In genomic region chr2:223945755-223946154, GRCh38 we compare ENCODE assay signal across 8 cellular contexts. TPM values are rescaled to one million over a fixed set of nuclear protein-coding genes. Genes with fewer than 3 reads are reported as not detected.
DNase-seq lines count a peak whose midpoint lies in the region; ATAC-seq, FAIRE-seq and TF ChIP-seq lines count a peak whose summit lies in the region.

No MANE protein-coding gene starts in this region.

- in situ Hi-C loops in GM12878 (cut with MboI): no loop called here

- no peak for TF ChIP-seq CTCF in GM12878 (IDR thresholded peaks at IDR 0.05 in 2 of 3, conservative IDR thresholded peaks at IDR 0.05 in 1 of 3; ENCODE audit: control insufficient read depth in 2 of 3, extremely low read depth in 1 of 3, insufficient read depth in 1 of 3, low read depth in 3 of 3, low read length in 3 of 3)
- no peak for TF ChIP-seq CTCF in nephron (IDR thresholded peaks at IDR 0.05; ENCODE audit: unreplicated experiment in 3 of 3)

- peaks cover 27 to 63% (median 46%) of the 10 kb centered on the region in 4 donors for H3K4me1 Mint-ChIP-seq in CD4-positive, CD25-positive, alpha-beta regulatory T cell
- H3K4me1 Mint-ChIP-seq in nephron: peaks cover 42% of the 10 kb centered on the region

- peak overlapping the region; percentile 87 for H3K4me3 ChIP-seq in CD4-positive, CD25-positive, alpha-beta regulatory T cell (ENCODE audit: low read depth, low read length)
- H3K4me3 ChIP-seq in Jurkat, Clone E6-1 (ENCODE audit: low read length): peak overlapping the region; percentile 70
- H3K4me3 ChIP-seq in GM12878: peak overlapping the region; percentile 45; the same call in 1 of the 2 replicates

- peaks cover 3% of the 10 kb centered on the region for H3K36me3 Mint-ChIP-seq in CD4-positive, CD25-positive, alpha-beta regulatory T cell
- H3K36me3 Mint-ChIP-seq in nephron (ENCODE audit: low read depth): peaks cover 9% of the 10 kb centered on the region

- no peak for ATAC-seq in CD4-positive, CD25-positive, alpha-beta regulatory T cell (ENCODE audit: low read depth in 2 of 2)
- no peak for ATAC-seq in GM12878
- no peak for ATAC-seq in GM19035 (IDR thresholded peaks at IDR 0.05; ENCODE audit: unreplicated experiment)
- ATAC-seq in HG02870 (IDR thresholded peaks at IDR 0.05; ENCODE audit: unreplicated experiment): no peak

- POLR2A ChIA-PET in GM12878 (lab: Charles Lee): interaction anchor here (1.4 to 1.6 kb wide), 2 partner anchors 9 to 12 kb away, joined by 7 to 8 read pairs; partner anchors contain the start of gene MRPL44

- H3K27me3 Mint-ChIP-seq in CD4-positive, CD25-positive, alpha-beta regulatory T cell: peaks cover 5% of the 10 kb centered on the region
- H3K27me3 Mint-ChIP-seq in nephron (ENCODE audit: low read depth): no peaks in the 10 kb centered on the region

- WGBS in GM12878 (ENCODE audit: insufficient coverage, insufficient replicate concordance, low lambda C conversion rate, missing lambda C conversion rate): 34% methylated on average over 4 of the region's 4 CpGs

- H3K9ac ChIP-seq in GM12878 (ENCODE audit: control insufficient read depth, insufficient read depth, low read length): no peak overlapping the region; the same call in 1 of the 2 replicates

- no peaks in the 10 kb centered on the region for H4K20me1 ChIP-seq in GM12878 (ENCODE audit: control insufficient read depth, insufficient read depth)

- DNase-seq in CD4-positive, CD25-positive, alpha-beta regulatory T cell: no peak
- no peak for DNase-seq in Jurkat, Clone E6-1 (ENCODE audit: low read depth, low spot score)
- DNase-seq in GM12878 (ENCODE audit: low read depth, low spot score) (no peak), ecto neural progenitor cell (ENCODE audit: low spot score) (no peak), amniotic stem cell (lab: John Stamatoyannopoulos, UW) (no peak)

- TF ChIP-seq RAD21 in GM12878 (IDR thresholded peaks at IDR 0.05; ENCODE audit: insufficient read depth, low read depth, low read length): no peak

- peak overlapping the region; percentile 78 to 92 (median 90) for H3K4me3 Mint-ChIP-seq in CD4-positive, CD25-positive, alpha-beta regulatory T cell
- peak overlapping the region; percentile 68 to 82 (median 78) for H3K4me3 Mint-ChIP-seq in nephron

- H3K27ac ChIP-seq in CD4-positive, CD25-positive, alpha-beta regulatory T cell (ENCODE audit: insufficient read depth, low read length, poor library complexity, severe bottlenecking): no peak overlapping the region
- H3K27ac ChIP-seq in GM12878 (ENCODE audit: control insufficient read depth, insufficient read depth): no peak overlapping the region; the same call in 1 of the 2 replicates

- CTCF ChIA-PET in GM12878 (lab: Yijun Ruan, JAX): interaction anchor here (0.8 to 2.6 kb wide), 3 partner anchors 9 to 29 kb away, joined by 3 to 15 read pairs (median 7); no protein-coding TSS in a partner anchor

- peaks cover 0 to 3% (median 0%) of the 10 kb centered on the region in 7 donors for H3K9me3 Mint-ChIP-seq in CD4-positive, CD25-positive, alpha-beta regulatory T cell
- no peaks in the 10 kb centered on the region for H3K9me3 Mint-ChIP-seq in nephron

- no peaks in the 10 kb centered on the region for H3K9me3 ChIP-seq in CD4-positive, CD25-positive, alpha-beta regulatory T cell (ENCODE audit: control insufficient read depth in 2 of 2, low read length in 2 of 2)
- no peaks in the 10 kb centered on the region; the same call in 2 of the 3 replicates for H3K9me3 ChIP-seq in GM12878 (replicated peaks; ENCODE audit: control insufficient read depth, insufficient read depth, low read length)

- peak overlapping the region; percentile 68 for H2AFZ ChIP-seq in GM12878 (ENCODE audit: control insufficient read depth, low read depth, low read length)

- no peak for FAIRE-seq in GM12878 (lab: Jason Lieb, UNC)

- H3K27me3 ChIP-seq in CD4-positive, CD25-positive, alpha-beta regulatory T cell (ENCODE audit: control insufficient read depth, insufficient read depth, low read length): no peaks in the 10 kb centered on the region
- H3K27me3 ChIP-seq in GM12878 (replicated peaks in 1 of 2; ENCODE audit: control insufficient read depth in 2 of 2, insufficient read depth in 2 of 2, low read length in 1 of 2): no peaks in the 10 kb centered on the region

- intact Hi-C loops in GM12878 (cut with micrococcal nuclease; ENCODE audit: unreplicated experiment): loop anchor here (2.0 kb wide), 1 partner anchor 49 kb away; no protein-coding TSS in a partner anchor

- H3K4me1 ChIP-seq in CD4-positive, CD25-positive, alpha-beta regulatory T cell (ENCODE audit: control insufficient read depth, insufficient read depth, low read length, poor library complexity, severe bottlenecking): peaks cover 41% of the 10 kb centered on the region
- peaks cover 28% of the 10 kb centered on the region for H3K4me1 ChIP-seq in GM12878 (ENCODE audit: control insufficient read depth, insufficient read depth, low read length)

- SMC1A ChIA-PET in GM12878 (lab: Charles Lee; ENCODE audit: uncharacterized antibody, unreplicated experiment): interaction anchor here (0.6 to 1.6 kb wide), 3 partner anchors 11 to 25 kb away, joined by 3 to 7 read pairs (median 4); no protein-coding TSS in a partner anchor

- TF ChIP-seq EP300 in GM12878 (IDR thresholded peaks at IDR 0.05; ENCODE audit: borderline replicate concordance in 1 of 2, control insufficient read depth in 1 of 2, low read depth in 2 of 2, low read length in 2 of 2): no peak

- H3K36me3 ChIP-seq in CD4-positive, CD25-positive, alpha-beta regulatory T cell (ENCODE audit: control insufficient read depth, insufficient read depth, low read length): no peaks in the 10 kb centered on the region
- H3K36me3 ChIP-seq in GM12878 (ENCODE audit: control insufficient read depth in 2 of 2, insufficient read depth in 2 of 2, low read length in 1 of 2): no peaks in the 10 kb centered on the region

- H3K4me2 ChIP-seq in GM12878 (ENCODE audit: control insufficient read depth, insufficient read depth): peak overlapping the region; percentile 66

- peaks cover 30% of the 10 kb centered on the region for H3K79me2 ChIP-seq in GM12878 (ENCODE audit: control insufficient read depth, insufficient read depth, low read length)

- TF ChIP-seq POLR2A in GM12878 (IDR thresholded peaks at IDR 0.05; ENCODE audit: low read depth, low read length): no peak

- peak overlapping the region; percentile 76 to 95 (median 83) for H3K27ac Mint-ChIP-seq in CD4-positive, CD25-positive, alpha-beta regulatory T cell
- H3K27ac Mint-ChIP-seq in nephron: peak overlapping the region; percentile 34 to 94 (median 67)

- BruUV-seq in GM12878 (replicated peaks; lab: Mats Ljungman, UMichigan): no TSS peak

- RAD21 ChIA-PET in GM12878 (lab: Charles Lee; ENCODE audit: unreplicated experiment): interaction anchor here (1.5 kb wide), 1 partner anchor 12 kb away, joined by 6 read pairs; no protein-coding TSS in a partner anchor

TF ChIP-seq in GM12878, 131 proteins besides CTCF, POLR2A, EP300 and RAD21:
- TF ChIP-seq BACH1 (IDR thresholded peaks at IDR 0.05; ENCODE audit: borderline replicate concordance): no peak
TF ChIP-seq in GM12878: peak in this region for 0.

RNA-seq across cellular contexts. Expression of gene WDFY1, which starts 0.6 kb away (rescaled TPM):
- total RNA-seq in CD4-positive, CD25-positive, alpha-beta regulatory T cell: 67.1 TPM
- 10 to 100 TPM; 24.9 to 37.7 (median 26.0) TPM for polyA plus RNA-seq in CD4-positive, CD25-positive, alpha-beta regulatory T cell
- polyA plus RNA-seq in Jurkat, Clone E6-1 (2012; ENCODE audit: insufficient read depth, insufficient read length): 24.4 TPM
- total RNA-seq in GM12878 (2013; cell fraction: nucleolus; rRNA removed): 74.7 and 94.2 TPM in 2 replicates
- total RNA-seq in GM12878 (2014; rRNA removed) (16.7 and 17.0 TPM in 2 replicates), GM12878 (2014; rRNA removed; fragmentation: Illumina TruSeq; extraction: Trizol) (13.2 and 14.3 TPM in 2 replicates), GM12878 (2021) (10.5 and 10.9 TPM in 2 replicates)
- polyA plus RNA-seq in GM12878 (2011; ENCODE audit: low read depth): 23.3 TPM
- polyA plus RNA-seq in GM12878 (2011; rRNA removed) (28.1 and 36.3 TPM in 2 replicates), GM12878 (2014; fragmentation: Illumina TruSeq; extraction: Trizol) (11.9 and 14.3 TPM in 2 replicates), GM12878 (2014; fragmentation: Nextera tagmentation; extraction: Ambion mirVana) (1 to 10 TPM; 2.9 to 4.6 TPM), GM12878 (2014; rRNA removed) (9.8 and 11.1 TPM in 2 replicates), GM12878 (2016; fragmentation: Nextera tagmentation; extraction: Ambion mirVana) (10 to 100 TPM; 20.3 to 22.0 TPM)
- 19.1 and 23.9 TPM in 2 replicates for polyA plus RNA-seq in GM12878 (2011; cell fraction: cytosol; rRNA removed)
- polyA plus RNA-seq in GM12878 (2011; cell fraction: nucleus; rRNA removed): 37.0 and 38.2 TPM in 2 replicates
- polyA plus RNA-seq in GM12878 (2012): 31.3 and 31.7 TPM in 2 replicates
- 91.4 and 121 TPM in 2 replicates for polyA minus RNA-seq in GM12878 (2011; rRNA and poly(A)+ RNA removed)
- 10.2 and 11.4 TPM in 2 replicates for polyA minus RNA-seq in GM12878 (2011; cell fraction: cytosol; rRNA and poly(A)+ RNA removed)
- 36.8 and 53.6 TPM in 2 replicates for polyA minus RNA-seq in GM12878 (2011; cell fraction: nucleus; rRNA and poly(A)+ RNA removed)

RNA-seq across cellular contexts. Expression of gene MRPL44, which starts 11.5 kb away (rescaled TPM):
- total RNA-seq in CD4-positive, CD25-positive, alpha-beta regulatory T cell: 27.4 TPM
- polyA plus RNA-seq in CD4-positive, CD25-positive, alpha-beta regulatory T cell: 10 to 100 TPM; 36.6 to 46.5 (median 41.8) TPM
- 32.5 TPM for polyA plus RNA-seq in Jurkat, Clone E6-1 (2012; ENCODE audit: insufficient read depth, insufficient read length)
- 10.5 and 11.2 TPM in 2 replicates for total RNA-seq in GM12878 (2013; cell fraction: nucleolus; rRNA removed)
- total RNA-seq in GM12878 (2014; rRNA removed): 39.5 and 43.2 TPM in 2 replicates
- total RNA-seq in GM12878 (2014; rRNA removed; fragmentation: Illumina TruSeq; extraction: Trizol): 39.8 and 44.3 TPM in 2 replicates
- 28.9 and 30.6 TPM in 2 replicates for total RNA-seq in GM12878 (2021)
- polyA plus RNA-seq in GM12878 (2011; ENCODE audit: low read depth): 28.9 TPM
- 29.7 and 36.8 TPM in 2 replicates for polyA plus RNA-seq in GM12878 (2011; rRNA removed)
- 25.2 and 28.7 TPM in 2 replicates for polyA plus RNA-seq in GM12878 (2011; cell fraction: cytosol; rRNA removed)
- 8.0 and 12.3 TPM in 2 replicates for polyA plus RNA-seq in GM12878 (2011; cell fraction: nucleus; rRNA removed)
- polyA plus RNA-seq in GM12878 (2012): 23.1 and 30.3 TPM in 2 replicates
- polyA plus RNA-seq in GM12878 (2014; fragmentation: Illumina TruSeq; extraction: Trizol): 38.7 and 40.9 TPM in 2 replicates
- polyA plus RNA-seq in GM12878 (2014; fragmentation: Nextera tagmentation; extraction: Ambion mirVana): 10 to 100 TPM; 18.3 to 22.0 TPM
- 34.6 and 36.2 TPM in 2 replicates for polyA plus RNA-seq in GM12878 (2014; rRNA removed)
- polyA plus RNA-seq in GM12878 (2016; fragmentation: Nextera tagmentation; extraction: Ambion mirVana): 10 to 100 TPM; 39.9 to 42.6 TPM
- polyA minus RNA-seq in GM12878 (2011; rRNA and poly(A)+ RNA removed): 6.9 and 9.1 TPM in 2 replicates
- polyA minus RNA-seq in GM12878 (2011; cell fraction: cytosol; rRNA and poly(A)+ RNA removed): 7.7 and 13.1 TPM in 2 replicates
- 5.2 and 7.7 TPM in 2 replicates for polyA minus RNA-seq in GM12878 (2011; cell fraction: nucleus; rRNA and poly(A)+ RNA removed)
